ENCODE assay signal across 8 cellular contexts in the genomic region with DNA sequence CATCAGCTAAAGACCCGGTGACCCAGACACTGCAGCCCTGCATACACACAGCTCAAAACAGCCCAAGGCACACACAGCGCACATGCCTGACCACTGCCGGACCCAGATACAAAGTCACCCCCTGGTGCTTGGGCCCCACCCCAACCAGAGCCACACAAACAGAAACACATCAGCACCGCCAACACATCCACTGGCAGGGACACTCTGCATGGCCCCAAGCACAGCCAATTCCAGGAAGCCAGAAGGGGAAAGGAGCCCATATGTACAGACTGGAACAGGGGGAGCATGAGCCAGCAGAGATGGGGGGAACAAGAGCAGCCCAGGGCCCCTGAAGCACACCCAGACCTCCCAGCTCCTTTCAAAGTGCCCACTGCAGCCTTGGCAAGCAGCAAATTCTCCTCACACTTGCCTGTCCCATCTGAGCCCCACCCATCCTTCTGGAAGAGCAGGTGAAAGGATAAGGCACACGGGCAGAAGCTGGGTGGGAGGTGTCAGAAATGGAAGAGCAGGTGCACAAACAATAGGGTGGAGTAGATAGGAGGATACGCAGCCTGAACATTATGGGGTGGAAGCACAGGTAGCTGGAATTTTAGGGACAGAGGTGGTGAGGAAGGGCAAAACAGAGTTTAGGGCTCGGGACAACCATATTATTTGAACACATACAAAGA.
DNase-seq lines count a peak whose midpoint lies in the region; ATAC-seq and TF ChIP-seq lines count a peak whose summit lies in the region.

No MANE protein-coding gene starts in this region.

- H3K9ac ChIP-seq in H9 (ENCODE audit: extremely low read depth, insufficient read length, low read length), result no peak overlapping the region

- no peak overlapping the region for H2BK5ac ChIP-seq in H9 (ENCODE audit: insufficient read length, low read length)

- no peak overlapping the region for H2BK120ac ChIP-seq in H9 (ENCODE audit: low read depth, low read length, poor library complexity, severe bottlenecking)

- no peak overlapping the region for H3K14ac ChIP-seq in H9 (ENCODE audit: insufficient read depth, low read length)

- H2AK5ac ChIP-seq in H9 (ENCODE audit: insufficient read length, low read length), result no peak overlapping the region

- H3K4me1 Mint-ChIP-seq in H9, result peaks cover 54 to 71% of the 10 kb centered on the region in 2 experiments
- no peaks in the 10 kb centered on the region for H3K4me1 Mint-ChIP-seq in activated T-cell treated with anti-CD3 and anti-CD28 coated beads, Interleukin-2, amount 50 U/mL, for 72 hours (ENCODE audit: low read depth)

- H4K8ac ChIP-seq in H9 (replicated peaks; ENCODE audit: insufficient read length, low read depth, low read length), result no peak overlapping the region

- H3K56ac ChIP-seq in H9 (ENCODE audit: insufficient read length, low read depth, low read length), result no peak overlapping the region

- DNase-seq in H9 (no peak), Peyer's patch (no peak), left ventricle myocardium inferior (peak; percentile 41), GM13977 (ENCODE audit: low spot score) (no peak), erythroblast (lab: John Stamatoyannopoulos, UW) (no peak)
- DNase-seq in activated T-cell treated with anti-CD3 and anti-CD28 coated beads, Interleukin-2, amount 50 U/mL, for 72 hours, result no peak

- no peak overlapping the region for H3K18ac ChIP-seq in H9 (ENCODE audit: insufficient read length, low read depth, low read length)

- no peak overlapping the region for H3K4me2 ChIP-seq in H9 (ENCODE audit: insufficient read depth, insufficient read length, low read length)

- no peaks in the 10 kb centered on the region for H4K20me1 ChIP-seq in H9 (ENCODE audit: control insufficient read depth, insufficient read depth, insufficient read length)

- H3K36me3 Mint-ChIP-seq in H9 (ENCODE audit: insufficient read depth in 1 of 3, low read depth in 3 of 3), result no peaks in the 10 kb centered on the region; a peak in 1 of 7 replicates
- no peaks in the 10 kb centered on the region for H3K36me3 Mint-ChIP-seq in activated T-cell treated with anti-CD3 and anti-CD28 coated beads, Interleukin-2, amount 50 U/mL, for 72 hours (ENCODE audit: insufficient read depth in 2 of 2)

- H3K4me3 ChIP-seq in Peyer's patch, result no peak overlapping the region
- H3K4me3 ChIP-seq in left ventricle myocardium inferior, result peak overlapping the region; percentile 84
- H3K4me3 ChIP-seq in skin epidermis, result no peak overlapping the region

- H3K4me1 ChIP-seq in H9 (ENCODE audit: insufficient read depth, low read length) (peaks cover 24% of the 10 kb centered on the region; the same call in 1 of the 2 replicates), Peyer's patch (peaks cover 0 to 83% (median 0%) of the 10 kb centered on the region in 4 donors), left ventricle myocardium inferior (peaks cover 100% of the 10 kb centered on the region)

- no peaks in the 10 kb centered on the region for H3K23me2 ChIP-seq in H9 (ENCODE audit: insufficient read length, low read depth, low read length, poor library complexity, severe bottlenecking)

- no peaks in the 10 kb centered on the region for H3K79me2 ChIP-seq in H9 (ENCODE audit: insufficient read depth, low read length)

- H3K27me3 ChIP-seq in H9 (ENCODE audit: insufficient read depth, low read length) (no peaks in the 10 kb centered on the region), Peyer's patch (no peaks in the 10 kb centered on the region), left ventricle myocardium inferior (ENCODE audit: low read depth) (no peaks in the 10 kb centered on the region)

- H2BK15ac ChIP-seq in H9 (ENCODE audit: low read depth, low read length), result no peak overlapping the region

- no peaks in the 10 kb centered on the region for H3K36me3 ChIP-seq in Peyer's patch
- H3K36me3 ChIP-seq in left ventricle myocardium inferior, result peaks cover 3% of the 10 kb centered on the region

- H3K9me3 Mint-ChIP-seq in H9, result no peaks in the 10 kb centered on the region; a peak in 1 of 5 replicates
- no peaks in the 10 kb centered on the region for H3K9me3 Mint-ChIP-seq in activated T-cell treated with anti-CD3 and anti-CD28 coated beads, Interleukin-2, amount 50 U/mL, for 72 hours

- peak overlapping the region in 2 of 3 experiments; percentile 12 to 20; a peak in 1 of 7 replicates for H3K27ac Mint-ChIP-seq in H9
- no peak overlapping the region for H3K27ac Mint-ChIP-seq in activated T-cell treated with anti-CD3 and anti-CD28 coated beads, Interleukin-2, amount 50 U/mL, for 72 hours

- H4K5ac ChIP-seq in H9 (ENCODE audit: insufficient read length, low read depth, low read length), result no peak overlapping the region

- no CpG with 5 or more reads among the region's 7 CpGs for WGBS in H9 (ENCODE audit: extremely low coverage, insufficient read length, low lambda C conversion rate)

- H4K91ac ChIP-seq in H9 (ENCODE audit: insufficient read length, low read depth, low read length), result no peak overlapping the region

- H3K79me1 ChIP-seq in H9 (ENCODE audit: insufficient read depth, low read depth, low read length, poor library complexity, severe bottlenecking), result no peaks in the 10 kb centered on the region

- no peak overlapping the region for H2BK12ac ChIP-seq in H9 (ENCODE audit: insufficient read length, low read depth, low read length)

- no peak overlapping the region for H3K4me3 Mint-ChIP-seq in H9
- no peak overlapping the region for H3K4me3 Mint-ChIP-seq in activated T-cell treated with anti-CD3 and anti-CD28 coated beads, Interleukin-2, amount 50 U/mL, for 72 hours

- H3T11ph ChIP-seq in H9 (ENCODE audit: low read length), result no peak overlapping the region

- in situ Hi-C loops in GM13977 (cut with MboI; ENCODE audit: low pct_unique_long_range_greater_than_20kb, low sequenced_read_pairs, unreplicated experiment), result no loop called here

- H3K23ac ChIP-seq in H9 (ENCODE audit: insufficient read length, low read depth, low read length), result no peak overlapping the region

- TF ChIP-seq POLR2A in Peyer's patch (IDR thresholded peaks at IDR 0.05) (no peak), erythroblast (IDR thresholded peaks at IDR 0.05; ENCODE audit: low read length) (no peak)

- H3K9me3 ChIP-seq in H9 (ENCODE audit: control insufficient read depth, low read depth, low read length) (no peaks in the 10 kb centered on the region), Peyer's patch (no peaks in the 10 kb centered on the region), left ventricle myocardium inferior (replicated peaks) (no peaks in the 10 kb centered on the region)

- ATAC-seq in GM19455 (IDR thresholded peaks at IDR 0.05; ENCODE audit: unreplicated experiment), result no peak
- ATAC-seq in activated T-cell treated with anti-CD3 and anti-CD28 coated beads, Interleukin-2, amount 50 U/mL, for 72 hours (replicated peaks in 1 of 2), result no peak

- no peak overlapping the region for H2BK20ac ChIP-seq in H9 (ENCODE audit: low read depth, low read length, poor library complexity, severe bottlenecking)

- H3K27me3 Mint-ChIP-seq in H9 (ENCODE audit: low read depth), result peaks cover 1% of the 10 kb centered on the region; the same call in 1 of the 2 replicates
- no peaks in the 10 kb centered on the region for H3K27me3 Mint-ChIP-seq in activated T-cell treated with anti-CD3 and anti-CD28 coated beads, Interleukin-2, amount 50 U/mL, for 72 hours (ENCODE audit: low read depth)

- intact Hi-C loops in left ventricle myocardium inferior (cut with micrococcal nuclease), result no loop called here

- no peak overlapping the region for H3K4ac ChIP-seq in H9 (ENCODE audit: low read depth, low read length)

- TF ChIP-seq CTCF in H9 (conservative IDR thresholded peaks at IDR 0.05) (no peak), Peyer's patch (IDR thresholded peaks at IDR 0.05) (no peak), left ventricle myocardium inferior (IDR thresholded peaks at IDR 0.05; ENCODE audit: borderline replicate concordance) (no peak), GM13977 (IDR thresholded peaks at IDR 0.05; ENCODE audit: extremely low read depth, insufficient read depth, missing control alignments) (no peak)

- H2AFZ ChIP-seq in H9 (ENCODE audit: low read length), result no peak overlapping the region

- H3K27ac ChIP-seq in H9 (ENCODE audit: insufficient read length, low read depth, low read length) (no peak overlapping the region), Peyer's patch (peak overlapping the region; percentile 46 to 92 (median 71)), left ventricle myocardium inferior (replicated peaks) (peak overlapping the region; percentile 95), skin epidermis (peak overlapping the region in 16 of 21 experiments; percentile 15 to 88 (median 69))
